ENCODE assay signal across 20 cellular contexts in genomic region chr7:107785170-107785569, GRCh38. TPM values are rescaled to one million over a fixed set of nuclear protein-coding genes. Genes with fewer than 3 reads are reported as not detected.
DNase-seq lines count a peak whose midpoint lies in the region; ATAC-seq and TF ChIP-seq lines count a peak whose summit lies in the region.
"Had no signal": no experiment of that assay in that cellular context is flagged by ENCODE, and none has a peak within 500 bp of the region (broad histone marks: within the 10 kb centered on the region; RNA-seq: fewer than 3 reads in every experiment).

No MANE protein-coding gene starts in this region.

- no peak for DNase-seq in activated naive CD8-positive, alpha-beta T cell treated with anti-CD3 and anti-CD28 coated beads, Interleukin-2, amount 50 U/mL, for 24 hours
- DNase-seq in activated naive CD8-positive, alpha-beta T cell treated with anti-CD3 and anti-CD28 coated beads for 36 hours: no peak
- DNase-seq in esophagus muscularis mucosa (ENCODE audit: extremely low spot score) (no peak), MM.1S (no peak), KBM-7 (no peak)
- DNase-seq: CD8-positive, alpha-beta T cell; DND-41; GDM1; KG1; NCI-H1092; NCI-H1694; NCI-H446; NCI-H774; SHP77 had no signal

- TF ChIP-seq CTCF in esophagus muscularis mucosa (IDR thresholded peaks at IDR 0.05) (no peak), MM.1S (IDR thresholded peaks at IDR 0.05; ENCODE audit: low read length) (no peak)

- peak overlapping the region; percentile 31 for H3K4me3 Mint-ChIP-seq in activated naive CD8-positive, alpha-beta T cell treated with anti-CD3 and anti-CD28 coated beads, Interleukin-2, amount 50 U/mL, for 24 hours
- H3K4me3 Mint-ChIP-seq in activated naive CD8-positive, alpha-beta T cell treated with anti-CD3 and anti-CD28 coated beads for 36 hours: no peak overlapping the region
- H3K4me3 Mint-ChIP-seq: B cell; CD8-positive, alpha-beta T cell; GM23338 had no signal

- no peaks in the 10 kb centered on the region for H3K27me3 ChIP-seq in esophagus muscularis mucosa
- no peaks in the 10 kb centered on the region for H3K27me3 ChIP-seq in rectal smooth muscle tissue (ENCODE audit: control insufficient read depth, insufficient read depth, low read length)
- no peaks in the 10 kb centered on the region for H3K27me3 ChIP-seq in MM.1S (replicated peaks; ENCODE audit: insufficient read depth, low read length)

- H3K9me3 ChIP-seq in esophagus muscularis mucosa (no peaks in the 10 kb centered on the region), MM.1S (replicated peaks; ENCODE audit: insufficient read depth, low read length) (no peaks in the 10 kb centered on the region)

- intact Hi-C loops in esophagus muscularis mucosa (cut with DNase I): no loop called here

- no peaks in the 10 kb centered on the region for H4K20me1 ChIP-seq in MM.1S (ENCODE audit: insufficient read depth, low read length)

- H3K4me1 ChIP-seq in esophagus muscularis mucosa (peaks cover 0 to 49% (median 37%) of the 10 kb centered on the region in 4 donors), rectal smooth muscle tissue (ENCODE audit: control insufficient read depth, insufficient read depth, low read length) (peaks cover 27% of the 10 kb centered on the region), MM.1S (ENCODE audit: low read length) (no peaks in the 10 kb centered on the region)

- H3K36me3 ChIP-seq in esophagus muscularis mucosa (no peaks in the 10 kb centered on the region), rectal smooth muscle tissue (ENCODE audit: control insufficient read depth, insufficient read depth, low read length) (no peaks in the 10 kb centered on the region), MM.1S (replicated peaks; ENCODE audit: insufficient read depth, low read length) (no peaks in the 10 kb centered on the region)

- no peak overlapping the region for H3K4me3 ChIP-seq in esophagus muscularis mucosa
- no peak overlapping the region for H3K4me3 ChIP-seq in rectal smooth muscle tissue (ENCODE audit: low read length)
- no peak overlapping the region for H3K4me3 ChIP-seq in MM.1S (ENCODE audit: low read length)
- H3K4me3 ChIP-seq: GM23338 had no signal

- no peaks in the 10 kb centered on the region for H3F3A ChIP-seq in MM.1S (ENCODE audit: insufficient read depth, low read length)

- H3K27me3 Mint-ChIP-seq in activated naive CD8-positive, alpha-beta T cell treated with anti-CD3 and anti-CD28 coated beads, Interleukin-2, amount 50 U/mL, for 24 hours: no peaks in the 10 kb centered on the region
- H3K27me3 Mint-ChIP-seq in activated naive CD8-positive, alpha-beta T cell treated with anti-CD3 and anti-CD28 coated beads for 36 hours: no peaks in the 10 kb centered on the region

- H3K9me3 Mint-ChIP-seq in activated naive CD8-positive, alpha-beta T cell treated with anti-CD3 and anti-CD28 coated beads, Interleukin-2, amount 50 U/mL, for 24 hours: no peaks in the 10 kb centered on the region
- H3K9me3 Mint-ChIP-seq in activated naive CD8-positive, alpha-beta T cell treated with anti-CD3 and anti-CD28 coated beads for 36 hours: no peaks in the 10 kb centered on the region
- H3K9me3 Mint-ChIP-seq: CD8-positive, alpha-beta T cell; GM23338 had no signal

- H2AFZ ChIP-seq in MM.1S (ENCODE audit: low read length): no peak overlapping the region
- H2AFZ ChIP-seq: GM23338 had no signal

- no peak overlapping the region for H3K4me2 ChIP-seq in MM.1S (ENCODE audit: low read depth, low read length)
- H3K4me2 ChIP-seq: GM23338 had no signal

- peak overlapping the region; percentile 80 to 84 (median 81) for H3K27ac ChIP-seq in esophagus muscularis mucosa (replicated peaks in 1 of 4)
- peak overlapping the region; percentile 94 for H3K27ac ChIP-seq in rectal smooth muscle tissue (ENCODE audit: low read depth, low read length)
- H3K27ac ChIP-seq in MM.1S (ENCODE audit: low read length): no peak overlapping the region
- H3K27ac ChIP-seq: HL-60 had no signal

- H3K4me1 Mint-ChIP-seq in activated naive CD8-positive, alpha-beta T cell treated with anti-CD3 and anti-CD28 coated beads, Interleukin-2, amount 50 U/mL, for 24 hours: peaks cover 15% of the 10 kb centered on the region
- H3K4me1 Mint-ChIP-seq in activated naive CD8-positive, alpha-beta T cell treated with anti-CD3 and anti-CD28 coated beads for 36 hours: peaks cover 16% of the 10 kb centered on the region

- H3K36me3 Mint-ChIP-seq in activated naive CD8-positive, alpha-beta T cell treated with anti-CD3 and anti-CD28 coated beads, Interleukin-2, amount 50 U/mL, for 24 hours (ENCODE audit: low read depth): no peaks in the 10 kb centered on the region
- no peaks in the 10 kb centered on the region for H3K36me3 Mint-ChIP-seq in activated naive CD8-positive, alpha-beta T cell treated with anti-CD3 and anti-CD28 coated beads for 36 hours
- H3K36me3 Mint-ChIP-seq: CD8-positive, alpha-beta T cell had no signal

- peak overlapping the region; percentile 54 for H3K27ac Mint-ChIP-seq in activated naive CD8-positive, alpha-beta T cell treated with anti-CD3 and anti-CD28 coated beads, Interleukin-2, amount 50 U/mL, for 24 hours
- no peak overlapping the region for H3K27ac Mint-ChIP-seq in activated naive CD8-positive, alpha-beta T cell treated with anti-CD3 and anti-CD28 coated beads for 36 hours
- H3K27ac Mint-ChIP-seq: B cell; CD8-positive, alpha-beta T cell; GM23338 had no signal

- ATAC-seq in activated naive CD8-positive, alpha-beta T cell treated with anti-CD3 and anti-CD28 coated beads, Interleukin-2, amount 50 U/mL, for 24 hours: no peak
- no peak for ATAC-seq in HG02588 (IDR thresholded peaks at IDR 0.05; ENCODE audit: unreplicated experiment)
- ATAC-seq: CD8-positive, alpha-beta T cell; GM23338 had no signal

- TF ChIP-seq EP300 in esophagus muscularis mucosa (IDR thresholded peaks at IDR 0.05): no peak

- no peak for TF ChIP-seq POLR2A in esophagus muscularis mucosa (IDR thresholded peaks at IDR 0.05; ENCODE audit: low read depth)

- no peaks in the 10 kb centered on the region for H3K9me2 ChIP-seq in MM.1S (replicated peaks; ENCODE audit: insufficient read depth, low read length)

- 94% methylated on average over 2 of the region's 2 CpGs for WGBS in esophagus muscularis mucosa

- H3K79me2 ChIP-seq in MM.1S (ENCODE audit: low read length): no peaks in the 10 kb centered on the region

- in situ Hi-C loops in KBM-7 (cut with MboI; ENCODE audit: low pct_unique_long_range_greater_than_20kb, low sequenced_read_pairs): no loop called here

- no peak overlapping the region for H3K9ac ChIP-seq in rectal smooth muscle tissue (ENCODE audit: low read length)
- no peak overlapping the region for H3K9ac ChIP-seq in MM.1S (ENCODE audit: low read length)

RNA-seq across cellular contexts. Expression of gene SLC26A3, which starts 17.9 kb away (rescaled TPM):
- not detected for total RNA-seq in activated naive CD8-positive, alpha-beta T cell treated with anti-CD3 and anti-CD28 coated beads for 36 hours
- total RNA-seq in esophagus muscularis mucosa: 10 to 100 TPM in 2 of 4 donors, 1 to 10 TPM in 2; 4.5 to 13.1 (median 10.4) TPM
- total RNA-seq: B cell; CD8-positive, alpha-beta T cell; GM23338; M059J had no signal

RNA-seq across cellular contexts. Expression of gene CBLL1, which starts 41.2 kb away (rescaled TPM):
- 10 to 100 TPM; 43.3 to 44.2 TPM for total RNA-seq in activated naive CD8-positive, alpha-beta T cell treated with anti-CD3 and anti-CD28 coated beads for 36 hours
- total RNA-seq in esophagus muscularis mucosa: 10 to 100 TPM; 60.1 to 67.3 (median 63.6) TPM

Comparison
In these comparisons a context has a peak if more than half of its experiments do, and no peak if none do; other contexts are left out.
1. RNA of gene SLC26A3, which starts 17.9 kb away (total RNA-seq): 4.5 to 13.1 TPM in esophagus muscularis mucosa; not detected in activated naive CD8-positive, alpha-beta T cell treated with anti-CD3 and anti-CD28 coated beads for 36 hours; every median in the first group is over 4 times any median in the second.